ENCODE assay signal across 1 cellular context in the genomic region with DNA sequence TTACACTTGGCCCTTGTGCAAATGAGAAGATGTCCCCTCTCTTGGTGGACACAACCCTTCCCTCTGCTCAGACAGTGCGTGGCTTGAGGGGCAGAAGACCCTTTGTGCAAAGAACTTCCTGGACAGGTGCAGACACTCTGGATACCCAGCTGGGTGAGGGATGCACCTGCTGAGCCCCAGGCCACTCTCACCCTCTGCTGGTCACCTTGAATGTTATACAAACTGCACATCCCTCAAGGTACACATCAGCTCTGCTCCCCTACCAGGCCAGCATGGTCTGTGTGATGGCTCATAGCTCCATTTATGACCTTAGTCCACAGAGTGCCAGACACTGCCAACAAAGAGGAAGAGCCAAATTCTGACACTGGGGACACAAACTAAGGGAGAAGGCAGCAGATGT.
TF ChIP-seq lines count a peak whose summit lies in the region.

No MANE protein-coding gene starts in this region.

TF ChIP-seq in Ishikawa, 13 proteins besides CTCF, POLR2A, EP300 and RAD21 (continued from another document):
- TF ChIP-seq REST (IDR thresholded peaks at IDR 0.05; ENCODE audit: low read depth), result no peak
